Comparison of ENCODE assay signal across 8 cellular contexts in the genomic region with DNA sequence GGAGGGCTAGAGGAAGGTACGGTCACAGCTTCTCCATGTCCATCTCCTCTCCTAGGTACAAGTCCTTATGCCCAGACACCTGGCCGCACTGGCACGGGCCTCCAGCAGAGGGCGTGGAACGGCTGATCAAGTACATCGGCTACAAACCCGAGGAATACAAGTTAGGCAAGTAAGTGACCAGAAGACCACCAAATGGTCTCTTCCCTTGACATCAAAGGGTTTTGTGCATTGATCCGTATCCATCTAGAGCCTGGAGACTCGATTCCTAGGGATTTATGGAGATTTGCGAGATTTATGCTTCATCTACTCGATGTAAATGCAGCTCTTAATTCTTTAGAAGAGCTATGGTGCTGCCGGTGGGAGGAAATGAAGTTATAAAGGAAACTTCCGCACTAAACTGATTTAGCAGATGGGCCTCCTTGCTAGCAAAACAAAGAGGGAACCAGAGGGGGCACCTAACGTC. TPM values are rescaled to one million over a fixed set of nuclear protein-coding genes. Genes with fewer than 3 reads are reported as not detected.
A peak's percentile ranks its signal among the peaks of the same experiment; 100 is the strongest.
DNase-seq lines count a peak whose midpoint lies in the region; ATAC-seq and TF ChIP-seq lines count a peak whose summit lies in the region.

No MANE protein-coding gene starts in this region.

- H3K27me3 Mint-ChIP-seq in activated T-helper 17 cell treated with anti-CD3 and anti-CD28 coated beads, Interleukin-2, amount 50 U/mL, for 72 hours: no peaks in the 10 kb centered on the region

- DNase-seq in GF-D8 (lab: John Stamatoyannopoulos, UW): peak; percentile 45
- DNase-seq in MG63: peak; percentile 66
- DNase-seq in RPMI7951 (ENCODE audit: low read depth): peak; percentile 67
- DNase-seq in fibroblast of the conjunctiva (ENCODE audit: low read depth): peak; percentile 77
- peak; percentile 84 for DNase-seq in omental fat pad (ENCODE audit: low spot score)
- peak in 37 of 49 donors; percentile 1 to 66 (median 32) for DNase-seq in substantia nigra (lab: John Stamatoyannopoulos, UW)

- peak in 1 of 3 donors; percentile 56 for TF ChIP-seq CTCF in omental fat pad (IDR thresholded peaks at IDR 0.05)

- H3K9me3 ChIP-seq in MG63: no peaks in the 10 kb centered on the region

- no peaks in the 10 kb centered on the region for H3K36me3 ChIP-seq in MG63

- H3K4me3 Mint-ChIP-seq in activated T-helper 17 cell treated with anti-CD3 and anti-CD28 coated beads, Interleukin-2, amount 50 U/mL, for 72 hours: peak overlapping the region; percentile 16

- ATAC-seq in activated T-helper 17 cell treated with anti-CD3 and anti-CD28 coated beads, Interleukin-2, amount 50 U/mL, for 72 hours (replicated peaks): peak; percentile 76
- ATAC-seq in omental fat pad (ENCODE audit: low FRiP score): peak; percentile 71
- ATAC-seq in GM21737 (IDR thresholded peaks at IDR 0.05; ENCODE audit: unreplicated experiment): no peak

- no peaks in the 10 kb centered on the region for H3K27me3 ChIP-seq in MG63

- no peak overlapping the region for H3K27ac ChIP-seq in substantia nigra (ENCODE audit: low read depth, low read length, poor library complexity, severe bottlenecking)

- H3K9me3 Mint-ChIP-seq in activated T-helper 17 cell treated with anti-CD3 and anti-CD28 coated beads, Interleukin-2, amount 50 U/mL, for 72 hours: no peaks in the 10 kb centered on the region

- no peaks in the 10 kb centered on the region for H3K4me1 Mint-ChIP-seq in activated T-helper 17 cell treated with anti-CD3 and anti-CD28 coated beads, Interleukin-2, amount 50 U/mL, for 72 hours

- no peaks in the 10 kb centered on the region for H3K36me3 Mint-ChIP-seq in activated T-helper 17 cell treated with anti-CD3 and anti-CD28 coated beads, Interleukin-2, amount 50 U/mL, for 72 hours (ENCODE audit: low read depth)

- no peak overlapping the region for H3K4me3 ChIP-seq in MG63

- peak overlapping the region; percentile 47 for H3K27ac Mint-ChIP-seq in activated T-helper 17 cell treated with anti-CD3 and anti-CD28 coated beads, Interleukin-2, amount 50 U/mL, for 72 hours

RNA-seq across cellular contexts. Expression of gene KCTD10, which starts 44.2 kb away (rescaled TPM):
- 92.0 and 101 TPM in 2 replicates for total RNA-seq in MG63 (2014; rRNA removed; shearing (Covaris generic); ENCODE audit: low replicate concordance)
- total RNA-seq in RPMI7951 (2014; rRNA removed; shearing (Covaris generic)): 28.6 and 37.5 TPM in 2 replicates
- 10 to 100 TPM; 50.8 to 70.6 TPM for total RNA-seq in activated T-helper 17 cell treated with anti-CD3 and anti-CD28 coated beads, Interleukin-2, amount 50 U/mL, for 72 hours
- total RNA-seq in omental fat pad: 10 to 100 TPM; 75.6 to 99.6 (median 81.8) TPM

RNA-seq across cellular contexts. Expression of gene UBE3B, which starts 44.6 kb away (rescaled TPM):
- total RNA-seq in MG63 (2014; rRNA removed; shearing (Covaris generic); ENCODE audit: low replicate concordance): 12.9 and 18.8 TPM in 2 replicates
- 22.6 and 23.3 TPM in 2 replicates for total RNA-seq in RPMI7951 (2014; rRNA removed; shearing (Covaris generic))
- 10 to 100 TPM; 36.4 to 42.3 TPM for total RNA-seq in activated T-helper 17 cell treated with anti-CD3 and anti-CD28 coated beads, Interleukin-2, amount 50 U/mL, for 72 hours
- 10 to 100 TPM; 36.6 to 82.4 (median 40.1) TPM for total RNA-seq in omental fat pad

Comparison
In these comparisons a context has a peak if more than half of its experiments do, and no peak if none do; other contexts are left out.
1. DNase-seq: peak in every context shown above with its lines; median percentile 84 in omental fat pad; 77 in fibroblast of the conjunctiva; 67 in RPMI7951; 66 in MG63; 45 in GF-D8; 32 in substantia nigra.